Comparison of ENCODE assay signal across 1 cellular context in the genomic region with DNA sequence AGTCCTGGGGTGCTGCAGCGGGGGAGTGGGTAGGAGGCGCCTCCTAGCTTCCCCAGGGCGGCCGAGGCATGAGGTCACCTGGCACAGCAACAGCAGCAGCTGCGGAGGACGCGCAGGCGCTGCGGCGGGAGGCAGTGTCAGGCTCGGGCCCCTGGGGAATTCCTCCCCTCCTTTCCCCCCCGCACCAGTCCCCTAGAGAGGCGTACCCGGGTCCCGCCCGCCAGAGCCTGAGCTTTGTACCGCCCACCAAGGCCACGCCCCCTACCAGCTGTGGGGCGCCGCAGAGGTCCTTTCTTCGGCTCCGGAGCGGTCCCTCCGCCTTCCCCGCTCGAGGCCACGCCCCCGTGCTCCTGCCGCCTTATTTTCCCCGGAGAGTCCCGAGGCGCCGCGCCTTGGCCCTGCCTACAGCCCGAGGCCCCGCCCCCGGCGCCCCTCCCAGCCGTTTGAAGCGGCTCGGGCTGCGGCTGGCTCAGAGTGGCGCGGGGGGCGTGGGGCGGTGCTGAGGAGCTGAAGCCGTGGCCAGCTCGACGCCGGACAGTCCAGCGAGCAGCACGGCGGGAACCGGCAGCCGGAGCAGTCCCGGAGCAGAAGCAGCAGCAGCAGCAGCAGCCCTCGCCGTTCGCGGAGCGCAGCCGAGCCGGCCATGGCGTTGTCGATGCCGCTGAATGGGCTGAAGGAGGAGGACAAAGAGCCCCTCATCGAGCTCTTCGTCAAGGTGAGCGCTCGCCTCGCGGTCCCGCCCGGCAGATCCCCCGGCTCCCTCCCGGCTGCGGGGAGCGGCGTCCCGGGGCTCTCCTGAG.
TF ChIP-seq lines count a peak whose summit lies in the region.

A gene (plus strand): TSS at position 537 of the 800 bp plus-strand sequence. CDS start 107 bp downstream, at position 644.

TF ChIP-seq in HEK293, 187 proteins besides CTCF, POLR2A, EP300 and RAD21 (continued from another document and continues in another):
- TF ChIP-seq, protein P1, sequence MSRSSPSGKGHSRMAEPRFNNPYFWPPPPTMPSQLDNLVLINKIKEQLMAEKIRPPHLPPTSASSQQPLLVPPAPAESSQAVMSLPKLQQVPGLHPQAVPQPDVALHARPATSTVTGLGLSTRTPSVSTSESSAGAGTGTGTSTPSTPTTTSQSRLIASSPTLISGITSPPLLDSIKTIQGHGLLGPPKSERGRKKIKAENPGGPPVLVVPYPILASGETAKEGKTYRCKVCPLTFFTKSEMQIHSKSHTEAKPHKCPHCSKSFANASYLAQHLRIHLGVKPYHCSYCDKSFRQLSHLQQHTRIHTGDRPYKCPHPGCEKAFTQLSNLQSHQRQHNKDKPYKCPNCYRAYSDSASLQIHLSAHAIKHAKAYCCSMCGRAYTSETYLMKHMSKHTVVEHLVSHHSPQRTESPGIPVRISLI (tag by site-specific recombination; IDR thresholded peaks at IDR 0.05) = no peak
- TF ChIP-seq ZNF510 (tag by site-specific recombination; IDR thresholded peaks at IDR 0.05; ENCODE audit: insufficient replicate concordance) = no peak
- TF ChIP-seq ZNF133 (tag by site-specific recombination; IDR thresholded peaks at IDR 0.05) = no peak
- TF ChIP-seq ZNF423 (tag by site-specific recombination; IDR thresholded peaks at IDR 0.05) = peak; percentile 100
- TF ChIP-seq ZNF48 (tag by site-specific recombination; IDR thresholded peaks at IDR 0.05) = no peak
- TF ChIP-seq ZNF549 (tag by site-specific recombination; IDR thresholded peaks at IDR 0.05) = no peak
- TF ChIP-seq ZBTB7A (tag by site-specific recombination; IDR thresholded peaks at IDR 0.05; ENCODE audit: low read depth) = peak; percentile 91
- no peak for TF ChIP-seq ZNF654 (tag by site-specific recombination; IDR thresholded peaks at IDR 0.05; ENCODE audit: low read depth)
- TF ChIP-seq ZNF530 (tag by site-specific recombination; IDR thresholded peaks at IDR 0.05; ENCODE audit: low read depth) = no peak
- TF ChIP-seq ZNF114 (tag by site-specific recombination; IDR thresholded peaks at IDR 0.05) = no peak
- TF ChIP-seq ZSCAN16 (tag by site-specific recombination; IDR thresholded peaks at IDR 0.05) = no peak
- TF ChIP-seq, protein P2, sequence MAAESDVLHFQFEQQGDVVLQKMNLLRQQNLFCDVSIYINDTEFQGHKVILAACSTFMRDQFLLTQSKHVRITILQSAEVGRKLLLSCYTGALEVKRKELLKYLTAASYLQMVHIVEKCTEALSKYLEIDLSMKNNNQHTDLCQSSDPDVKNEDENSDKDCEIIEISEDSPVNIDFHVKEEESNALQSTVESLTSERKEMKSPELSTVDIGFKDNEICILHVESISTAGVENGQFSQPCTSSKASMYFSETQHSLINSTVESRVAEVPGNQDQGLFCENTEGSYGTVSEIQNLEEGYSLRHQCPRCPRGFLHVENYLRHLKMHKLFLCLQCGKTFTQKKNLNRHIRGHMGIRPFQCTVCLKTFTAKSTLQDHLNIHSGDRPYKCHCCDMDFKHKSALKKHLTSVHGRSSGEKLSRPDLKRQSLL (tag by site-specific recombination; IDR thresholded peaks at IDR 0.05) = peak; percentile 47
- peak; percentile 96 for TF ChIP-seq ZEB2 (tag by site-specific recombination; IDR thresholded peaks at IDR 0.05)
- TF ChIP-seq, protein P3, sequence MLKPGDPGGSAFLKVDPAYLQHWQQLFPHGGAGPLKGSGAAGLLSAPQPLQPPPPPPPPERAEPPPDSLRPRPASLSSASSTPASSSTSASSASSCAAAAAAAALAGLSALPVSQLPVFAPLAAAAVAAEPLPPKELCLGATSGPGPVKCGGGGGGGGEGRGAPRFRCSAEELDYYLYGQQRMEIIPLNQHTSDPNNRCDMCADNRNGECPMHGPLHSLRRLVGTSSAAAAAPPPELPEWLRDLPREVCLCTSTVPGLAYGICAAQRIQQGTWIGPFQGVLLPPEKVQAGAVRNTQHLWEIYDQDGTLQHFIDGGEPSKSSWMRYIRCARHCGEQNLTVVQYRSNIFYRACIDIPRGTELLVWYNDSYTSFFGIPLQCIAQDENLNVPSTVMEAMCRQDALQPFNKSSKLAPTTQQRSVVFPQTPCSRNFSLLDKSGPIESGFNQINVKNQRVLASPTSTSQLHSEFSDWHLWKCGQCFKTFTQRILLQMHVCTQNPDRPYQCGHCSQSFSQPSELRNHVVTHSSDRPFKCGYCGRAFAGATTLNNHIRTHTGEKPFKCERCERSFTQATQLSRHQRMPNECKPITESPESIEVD (tag by site-specific recombination; IDR thresholded peaks at IDR 0.05) = no peak; the same call in 1 of the 2 replicates
- TF ChIP-seq REPIN1 (tag by site-specific recombination; IDR thresholded peaks at IDR 0.05; ENCODE audit: low read depth) = no peak; the same call in 1 of the 2 replicates
- TF ChIP-seq ZNF146 (tag by site-specific recombination; IDR thresholded peaks at IDR 0.05) = no peak
- no peak for TF ChIP-seq RBAK (tag by site-specific recombination; IDR thresholded peaks at IDR 0.05)
- TF ChIP-seq, protein P4, sequence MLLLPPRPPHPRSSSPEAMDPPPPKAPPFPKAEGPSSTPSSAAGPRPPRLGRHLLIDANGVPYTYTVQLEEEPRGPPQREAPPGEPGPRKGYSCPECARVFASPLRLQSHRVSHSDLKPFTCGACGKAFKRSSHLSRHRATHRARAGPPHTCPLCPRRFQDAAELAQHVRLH (tag by site-specific recombination; IDR thresholded peaks at IDR 0.05) = no peak; the same call in 1 of the 2 replicates
- no peak for TF ChIP-seq ZFP3 (tag by site-specific recombination; IDR thresholded peaks at IDR 0.05; ENCODE audit: low read depth)
- no peak for TF ChIP-seq ZNF521 (tag by site-specific recombination; IDR thresholded peaks at IDR 0.05)
- peak; percentile 100 for TF ChIP-seq GLIS2 (tag by site-specific recombination; IDR thresholded peaks at IDR 0.05)
- no peak for TF ChIP-seq GLI4 (tag by site-specific recombination; IDR thresholded peaks at IDR 0.05)
- TF ChIP-seq, protein P5, sequence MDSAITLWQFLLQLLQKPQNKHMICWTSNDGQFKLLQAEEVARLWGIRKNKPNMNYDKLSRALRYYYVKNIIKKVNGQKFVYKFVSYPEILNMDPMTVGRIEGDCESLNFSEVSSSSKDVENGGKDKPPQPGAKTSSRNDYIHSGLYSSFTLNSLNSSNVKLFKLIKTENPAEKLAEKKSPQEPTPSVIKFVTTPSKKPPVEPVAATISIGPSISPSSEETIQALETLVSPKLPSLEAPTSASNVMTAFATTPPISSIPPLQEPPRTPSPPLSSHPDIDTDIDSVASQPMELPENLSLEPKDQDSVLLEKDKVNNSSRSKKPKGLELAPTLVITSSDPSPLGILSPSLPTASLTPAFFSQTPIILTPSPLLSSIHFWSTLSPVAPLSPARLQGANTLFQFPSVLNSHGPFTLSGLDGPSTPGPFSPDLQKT (IDR thresholded peaks at IDR 0.05; ENCODE audit: borderline replicate concordance, low read depth, low read length) = no peak
- TF ChIP-seq, protein P6, sequence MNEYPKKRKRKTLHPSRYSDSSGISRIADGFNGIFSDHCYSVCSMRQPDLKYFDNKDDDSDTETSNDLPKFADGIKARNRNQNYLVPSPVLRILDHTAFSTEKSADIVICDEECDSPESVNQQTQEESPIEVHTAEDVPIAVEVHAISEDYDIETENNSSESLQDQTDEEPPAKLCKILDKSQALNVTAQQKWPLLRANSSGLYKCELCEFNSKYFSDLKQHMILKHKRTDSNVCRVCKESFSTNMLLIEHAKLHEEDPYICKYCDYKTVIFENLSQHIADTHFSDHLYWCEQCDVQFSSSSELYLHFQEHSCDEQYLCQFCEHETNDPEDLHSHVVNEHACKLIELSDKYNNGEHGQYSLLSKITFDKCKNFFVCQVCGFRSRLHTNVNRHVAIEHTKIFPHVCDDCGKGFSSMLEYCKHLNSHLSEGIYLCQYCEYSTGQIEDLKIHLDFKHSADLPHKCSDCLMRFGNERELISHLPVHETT (tag by site-specific recombination; IDR thresholded peaks at IDR 0.05) = 0 out of 2 replicates have a peak, but pooled peaks have one; percentile 16
- TF ChIP-seq, protein P7, sequence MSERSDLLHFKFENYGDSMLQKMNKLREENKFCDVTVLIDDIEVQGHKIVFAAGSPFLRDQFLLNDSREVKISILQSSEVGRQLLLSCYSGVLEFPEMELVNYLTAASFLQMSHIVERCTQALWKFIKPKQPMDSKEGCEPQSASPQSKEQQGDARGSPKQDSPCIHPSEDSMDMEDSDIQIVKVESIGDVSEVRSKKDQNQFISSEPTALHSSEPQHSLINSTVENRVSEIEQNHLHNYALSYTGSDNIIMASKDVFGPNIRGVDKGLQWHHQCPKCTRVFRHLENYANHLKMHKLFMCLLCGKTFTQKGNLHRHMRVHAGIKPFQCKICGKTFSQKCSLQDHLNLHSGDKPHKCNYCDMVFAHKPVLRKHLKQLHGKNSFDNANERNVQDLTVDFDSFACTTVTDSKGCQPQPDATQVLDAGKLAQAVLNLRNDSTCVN (tag by site-specific recombination; optimal IDR thresholded peaks at IDR 0.05) = peak; percentile 87
- TF ChIP-seq ZNF426 (tag by site-specific recombination; IDR thresholded peaks at IDR 0.05) = no peak
- TF ChIP-seq ZNF792 (tag by site-specific recombination; IDR thresholded peaks at IDR 0.05) = no peak
- no peak for TF ChIP-seq OVOL3 (tag by site-specific recombination; IDR thresholded peaks at IDR 0.05)
- no peak for TF ChIP-seq ZNF354C (tag by site-specific recombination; IDR thresholded peaks at IDR 0.05; ENCODE audit: borderline replicate concordance, low read depth)
- TF ChIP-seq ZNF596 (tag by site-specific recombination; IDR thresholded peaks at IDR 0.05) = 0 out of 2 replicates have a peak, but pooled peaks have one; percentile 8
- TF ChIP-seq PRDM1 (tag by site-specific recombination; IDR thresholded peaks at IDR 0.05) = peak; percentile 57; the same call in 1 of the 2 replicates
- TF ChIP-seq SALL2 (tag by site-specific recombination; IDR thresholded peaks at IDR 0.05; ENCODE audit: borderline replicate concordance) = no peak
- TF ChIP-seq ZNF2 (tag by site-specific recombination; IDR thresholded peaks at IDR 0.05) = 0 out of 2 replicates have a peak, but pooled peaks have one; percentile 39
- TF ChIP-seq BCL11B (tag by site-specific recombination; IDR thresholded peaks at IDR 0.05; ENCODE audit: low read depth) = peak; percentile 79; the same call in 1 of the 2 replicates
- TF ChIP-seq ZBTB21 (tag by site-specific recombination; IDR thresholded peaks at IDR 0.05) = peak; percentile 57
- TF ChIP-seq KLF16 (tag by site-specific recombination; IDR thresholded peaks at IDR 0.05) = peak; percentile 98
- TF ChIP-seq HOXC10 (CRISPR knock-in tag; IDR thresholded peaks at IDR 0.05) = no peak
- no peak for TF ChIP-seq ZNF707 (tag by site-specific recombination; IDR thresholded peaks at IDR 0.05)
- no peak for TF ChIP-seq ZNF433 (tag by site-specific recombination; IDR thresholded peaks at IDR 0.05; ENCODE audit: low read depth)
- no peak for TF ChIP-seq ZNF555 (tag by site-specific recombination; conservative IDR thresholded peaks at IDR 0.05)
- TF ChIP-seq ZIC2 (tag by site-specific recombination; IDR thresholded peaks at IDR 0.05) = peak; percentile 96
- TF ChIP-seq, protein P8, sequence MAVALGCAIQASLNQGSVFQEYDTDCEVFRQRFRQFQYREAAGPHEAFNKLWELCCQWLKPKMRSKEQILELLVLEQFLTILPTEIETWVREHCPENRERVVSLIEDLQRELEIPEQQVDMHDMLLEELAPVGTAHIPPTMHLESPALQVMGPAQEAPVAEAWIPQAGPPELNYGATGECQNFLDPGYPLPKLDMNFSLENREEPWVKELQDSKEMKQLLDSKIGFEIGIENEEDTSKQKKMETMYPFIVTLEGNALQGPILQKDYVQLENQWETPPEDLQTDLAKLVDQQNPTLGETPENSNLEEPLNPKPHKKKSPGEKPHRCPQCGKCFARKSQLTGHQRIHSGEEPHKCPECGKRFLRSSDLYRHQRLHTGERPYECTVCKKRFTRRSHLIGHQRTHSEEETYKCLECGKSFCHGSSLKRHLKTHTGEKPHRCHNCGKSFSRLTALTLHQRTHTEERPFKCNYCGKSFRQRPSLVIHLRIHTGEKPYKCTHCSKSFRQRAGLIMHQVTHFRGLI (tag by site-specific recombination; IDR thresholded peaks at IDR 0.05) = peak; percentile 73
- TF ChIP-seq, protein P9, sequence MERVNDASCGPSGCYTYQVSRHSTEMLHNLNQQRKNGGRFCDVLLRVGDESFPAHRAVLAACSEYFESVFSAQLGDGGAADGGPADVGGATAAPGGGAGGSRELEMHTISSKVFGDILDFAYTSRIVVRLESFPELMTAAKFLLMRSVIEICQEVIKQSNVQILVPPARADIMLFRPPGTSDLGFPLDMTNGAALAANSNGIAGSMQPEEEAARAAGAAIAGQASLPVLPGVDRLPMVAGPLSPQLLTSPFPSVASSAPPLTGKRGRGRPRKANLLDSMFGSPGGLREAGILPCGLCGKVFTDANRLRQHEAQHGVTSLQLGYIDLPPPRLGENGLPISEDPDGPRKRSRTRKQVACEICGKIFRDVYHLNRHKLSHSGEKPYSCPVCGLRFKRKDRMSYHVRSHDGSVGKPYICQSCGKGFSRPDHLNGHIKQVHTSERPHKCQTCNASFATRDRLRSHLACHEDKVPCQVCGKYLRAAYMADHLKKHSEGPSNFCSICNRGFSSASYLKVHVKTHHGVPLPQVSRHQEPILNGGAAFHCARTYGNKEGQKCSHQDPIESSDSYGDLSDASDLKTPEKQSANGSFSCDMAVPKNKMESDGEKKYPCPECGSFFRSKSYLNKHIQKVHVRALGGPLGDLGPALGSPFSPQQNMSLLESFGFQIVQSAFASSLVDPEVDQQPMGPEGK (tag by site-specific recombination; IDR thresholded peaks at IDR 0.05) = peak; percentile 100
- no peak for TF ChIP-seq ZNF626 (tag by site-specific recombination; IDR thresholded peaks at IDR 0.05)
- TF ChIP-seq, protein P10, sequence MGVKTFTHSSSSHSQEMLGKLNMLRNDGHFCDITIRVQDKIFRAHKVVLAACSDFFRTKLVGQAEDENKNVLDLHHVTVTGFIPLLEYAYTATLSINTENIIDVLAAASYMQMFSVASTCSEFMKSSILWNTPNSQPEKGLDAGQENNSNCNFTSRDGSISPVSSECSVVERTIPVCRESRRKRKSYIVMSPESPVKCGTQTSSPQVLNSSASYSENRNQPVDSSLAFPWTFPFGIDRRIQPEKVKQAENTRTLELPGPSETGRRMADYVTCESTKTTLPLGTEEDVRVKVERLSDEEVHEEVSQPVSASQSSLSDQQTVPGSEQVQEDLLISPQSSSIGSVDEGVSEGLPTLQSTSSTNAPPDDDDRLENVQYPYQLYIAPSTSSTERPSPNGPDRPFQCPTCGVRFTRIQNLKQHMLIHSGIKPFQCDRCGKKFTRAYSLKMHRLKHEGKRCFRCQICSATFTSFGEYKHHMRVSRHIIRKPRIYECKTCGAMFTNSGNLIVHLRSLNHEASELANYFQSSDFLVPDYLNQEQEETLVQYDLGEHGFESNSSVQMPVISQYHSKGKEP (tag by site-specific recombination; IDR thresholded peaks at IDR 0.05) = peak; percentile 98
- TF ChIP-seq TCF7L2 (IDR thresholded peaks at IDR 0.05; ENCODE audit: borderline replicate concordance, low read depth, low read length) = no peak
- TF ChIP-seq ZNF175 (tag by site-specific recombination; IDR thresholded peaks at IDR 0.05) = no peak
- TF ChIP-seq, protein P11, sequence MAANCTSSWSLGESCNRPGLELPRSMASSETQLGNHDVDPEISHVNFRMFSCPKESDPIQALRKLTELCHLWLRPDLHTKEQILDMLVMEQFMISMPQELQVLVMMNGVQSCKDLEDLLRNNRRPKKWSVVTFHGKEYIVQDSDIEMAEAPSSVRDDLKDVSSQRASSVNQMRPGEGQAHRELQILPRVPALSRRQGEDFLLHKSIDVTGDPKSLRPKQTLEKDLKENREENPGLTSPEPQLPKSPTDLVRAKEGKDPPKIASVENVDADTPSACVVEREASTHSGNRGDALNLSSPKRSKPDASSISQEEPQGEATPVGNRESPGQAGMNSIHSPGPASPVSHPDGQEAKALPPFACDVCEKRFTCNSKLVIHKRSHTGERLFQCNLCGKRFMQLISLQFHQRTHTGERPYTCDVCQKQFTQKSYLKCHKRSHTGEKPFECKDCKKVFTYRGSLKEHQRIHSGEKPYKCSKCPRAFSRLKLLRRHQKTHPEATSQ (tag by site-specific recombination; IDR thresholded peaks at IDR 0.05) = peak; percentile 35; the same call in 1 of the 2 replicates
- no peak for TF ChIP-seq ZNF548 (tag by site-specific recombination; IDR thresholded peaks at IDR 0.05)
